In the genomic region with DNA sequence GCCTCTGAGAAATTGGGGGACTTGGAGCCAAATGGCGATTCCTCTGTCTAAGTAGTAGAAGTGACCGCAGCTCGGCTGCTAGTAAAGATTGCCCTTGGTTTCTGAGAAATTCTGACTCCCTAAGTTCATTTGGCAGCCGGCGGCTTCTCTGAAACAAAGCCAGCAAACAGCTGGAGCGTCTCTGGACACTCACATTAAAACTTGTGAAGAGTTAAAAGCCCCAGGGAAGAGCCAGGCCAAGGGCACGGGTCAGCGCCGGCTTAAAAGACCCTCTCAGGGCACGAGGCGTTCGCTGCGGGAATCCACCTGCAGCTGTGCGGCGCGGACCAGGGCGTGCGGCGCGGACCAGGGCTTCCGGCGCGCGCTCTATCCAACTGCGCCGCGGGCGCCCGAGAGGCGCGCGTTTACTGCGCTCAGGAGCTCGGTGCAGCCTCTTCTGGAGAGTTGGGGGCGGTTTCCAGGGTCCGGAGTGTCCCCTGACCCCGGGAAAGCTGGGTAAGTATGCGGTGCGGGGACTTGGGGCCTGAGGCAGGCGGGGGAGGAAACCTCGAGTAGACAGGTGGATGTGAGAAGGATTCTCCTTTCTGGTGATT, we compare ENCODE assay signal across 14 cellular contexts. TPM values are rescaled to one million over a fixed set of nuclear protein-coding genes. Genes with fewer than 3 reads are reported as not detected.
DNase-seq lines count a peak whose midpoint lies in the region; ATAC-seq and TF ChIP-seq lines count a peak whose summit lies in the region.
"Had no signal": no experiment of that assay in that cellular context is flagged by ENCODE, and none has a peak within 500 bp of the region (broad histone marks: within the 10 kb centered on the region; RNA-seq: fewer than 3 reads in every experiment).

A gene with protein sequence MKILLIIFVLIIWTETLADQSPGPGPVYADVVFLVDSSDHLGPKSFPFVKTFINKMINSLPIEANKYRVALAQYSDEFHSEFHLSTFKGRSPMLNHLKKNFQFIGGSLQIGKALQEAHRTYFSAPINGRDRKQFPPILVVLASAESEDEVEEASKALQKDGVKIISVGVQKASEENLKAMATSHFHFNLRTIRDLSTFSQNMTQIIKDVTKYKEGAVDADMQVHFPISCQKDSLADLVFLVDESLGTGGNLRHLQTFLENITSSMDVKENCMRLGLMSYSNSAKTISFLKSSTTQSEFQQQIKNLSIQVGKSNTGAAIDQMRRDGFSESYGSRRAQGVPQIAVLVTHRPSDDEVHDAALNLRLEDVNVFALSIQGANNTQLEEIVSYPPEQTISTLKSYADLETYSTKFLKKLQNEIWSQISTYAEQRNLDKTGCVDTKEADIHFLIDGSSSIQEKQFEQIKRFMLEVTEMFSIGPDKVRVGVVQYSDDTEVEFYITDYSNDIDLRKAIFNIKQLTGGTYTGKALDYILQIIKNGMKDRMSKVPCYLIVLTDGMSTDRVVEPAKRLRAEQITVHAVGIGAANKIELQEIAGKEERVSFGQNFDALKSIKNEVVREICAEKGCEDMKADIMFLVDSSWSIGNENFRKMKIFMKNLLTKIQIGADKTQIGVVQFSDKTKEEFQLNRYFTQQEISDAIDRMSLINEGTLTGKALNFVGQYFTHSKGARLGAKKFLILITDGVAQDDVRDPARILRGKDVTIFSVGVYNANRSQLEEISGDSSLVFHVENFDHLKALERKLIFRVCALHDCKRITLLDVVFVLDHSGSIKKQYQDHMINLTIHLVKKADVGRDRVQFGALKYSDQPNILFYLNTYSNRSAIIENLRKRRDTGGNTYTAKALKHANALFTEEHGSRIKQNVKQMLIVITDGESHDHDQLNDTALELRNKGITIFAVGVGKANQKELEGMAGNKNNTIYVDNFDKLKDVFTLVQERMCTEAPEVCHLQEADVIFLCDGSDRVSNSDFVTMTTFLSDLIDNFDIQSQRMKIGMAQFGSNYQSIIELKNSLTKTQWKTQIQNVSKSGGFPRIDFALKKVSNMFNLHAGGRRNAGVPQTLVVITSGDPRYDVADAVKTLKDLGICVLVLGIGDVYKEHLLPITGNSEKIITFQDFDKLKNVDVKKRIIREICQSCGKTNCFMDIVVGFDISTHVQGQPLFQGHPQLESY (N-terminal part only) (plus strand): TSS at position 186 of the 593 bp plus-strand sequence. CDS start 27,967 bp downstream, outside the sequence.

- TF ChIP-seq CTCF in brain (conservative IDR thresholded peaks at IDR 0.05): no peak
- TF ChIP-seq CTCF in testis (IDR thresholded peaks at IDR 0.05): no peak

- no peak within 1 kb of the TSS for H3K27ac ChIP-seq in testis
- H3K27ac ChIP-seq: prostate gland had no signal

- H3K4me3 Mint-ChIP-seq in activated T-cell treated with anti-CD3 and anti-CD28 coated beads, Interleukin-2, amount 50 U/mL, for 72 hours: peak within 1 kb of the TSS; percentile 31 to 60
- peak within 1 kb of the TSS in 4 of 5 experiments; percentile 39 to 74 (median 52) for H3K4me3 Mint-ChIP-seq in brain

- 0 to 2% methylated on average over 5 to 20 of the region's 41 CpGs for WGBS in testis, 2 donors

- H3K4me1 ChIP-seq in testis: peaks cover 3% of the 10 kb centered on the region
- H3K4me1 ChIP-seq: prostate gland had no signal

- H3K27me3 ChIP-seq in testis: no peaks in the 10 kb centered on the region

- H3K9me3 ChIP-seq in testis: no peaks in the 10 kb centered on the region
- H3K9me3 ChIP-seq: prostate gland had no signal

- no peaks in the 10 kb centered on the region for H3K36me3 Mint-ChIP-seq in activated T-cell treated with anti-CD3 and anti-CD28 coated beads, Interleukin-2, amount 50 U/mL, for 72 hours (ENCODE audit: insufficient read depth in 2 of 2)
- no peaks in the 10 kb centered on the region for H3K36me3 Mint-ChIP-seq in brain

- ATAC-seq in activated T-cell treated with anti-CD3 and anti-CD28 coated beads, Interleukin-2, amount 50 U/mL, for 72 hours (replicated peaks in 1 of 2): peak in 1 of 2 donors; percentile 32
- no peak for ATAC-seq in left lobe of liver
- ATAC-seq in GM21447 (IDR thresholded peaks at IDR 0.05; ENCODE audit: unreplicated experiment): no peak

- DNase-seq in activated T-cell treated with anti-CD3 and anti-CD28 coated beads, Interleukin-2, amount 50 U/mL, for 72 hours: no peak
- DNase-seq in activated T-cell treated with anti-CD3 and anti-CD28 coated beads, Interleukin-2, amount 50 U/mL, for 48 hours: no peak
- DNase-seq in iPS-NIHi7 (ENCODE audit: extremely low spot score) (peak; percentile 44), testis (peak; percentile 25), left lobe of liver (ENCODE audit: low spot score) (no peak), SW480 (ENCODE audit: low spot score) (no peak)
- DNase-seq: activated CD8-positive, alpha-beta memory T cell treated with anti-CD3 and anti-CD28 coated beads, Interleukin-2, amount 50 U/mL, for 4 hours; NCI-H187 treated with DMSO at 0.1 percent for 48 hours; T1000 had no signal

- no peak within 1 kb of the TSS for H3K27ac Mint-ChIP-seq in activated T-cell treated with anti-CD3 and anti-CD28 coated beads, Interleukin-2, amount 50 U/mL, for 72 hours
- H3K27ac Mint-ChIP-seq in brain: no peak within 1 kb of the TSS

- H3K4me3 ChIP-seq in testis: peak within 1 kb of the TSS; percentile 17 to 50
- H3K4me3 ChIP-seq: prostate gland had no signal

- H3K36me3 ChIP-seq in testis (ENCODE audit: low read depth, missing control alignments): no peaks in the 10 kb centered on the region
- H3K36me3 ChIP-seq: prostate gland had no signal

- H3K27me3 Mint-ChIP-seq in activated T-cell treated with anti-CD3 and anti-CD28 coated beads, Interleukin-2, amount 50 U/mL, for 72 hours (ENCODE audit: low read depth): peaks cover 45% of the 10 kb centered on the region
- peaks cover 53% of the 10 kb centered on the region for H3K27me3 Mint-ChIP-seq in brain

- no peak for TF ChIP-seq POLR2A in testis (IDR thresholded peaks at IDR 0.05)

- H3K4me1 Mint-ChIP-seq in activated T-cell treated with anti-CD3 and anti-CD28 coated beads, Interleukin-2, amount 50 U/mL, for 72 hours (ENCODE audit: low read depth): peaks cover 12% of the 10 kb centered on the region
- H3K4me1 Mint-ChIP-seq in brain: no peaks in the 10 kb centered on the region

- peaks cover 0 to 3% of the 10 kb centered on the region in 2 donors for H3K9me3 Mint-ChIP-seq in activated T-cell treated with anti-CD3 and anti-CD28 coated beads, Interleukin-2, amount 50 U/mL, for 72 hours
- H3K9me3 Mint-ChIP-seq in brain: peaks cover 0 to 2% (median 0%) of the 10 kb centered on the region in 5 experiments

- intact Hi-C loops in testis (cut with DNase I; ENCODE audit: low total_unique reads): no loop called here

RNA-seq across cellular contexts. Expression of the gene that starts here (rescaled TPM):
- total RNA-seq in activated T-cell treated with anti-CD3 and anti-CD28 coated beads, Interleukin-2, amount 50 U/mL, for 72 hours: not detected
- polyA plus RNA-seq in brain (ENCODE audit: insufficient read depth, low read depth, low replicate concordance) (not detected), testis (ENCODE audit: insufficient read depth, low read depth, low replicate concordance) (2.6 TPM)
- total RNA-seq in testis (1 to 10 TPM; 1.5 to 2.0 TPM), left lobe of liver (not detected)
- total RNA-seq: G401, kidney epithelial cell had no signal

Comparison
In these comparisons a context has a peak if more than half of its experiments do, and no peak if none do; other contexts are left out.
1. DNase-seq: peak in iPS-NIHi7 (single experiment) and testis (single experiment); none in activated T-cell treated with anti-CD3 and anti-CD28 coated beads, Interleukin-2, amount 50 U/mL, for 72 hours (0 of 2), activated T-cell treated with anti-CD3 and anti-CD28 coated beads, Interleukin-2, amount 50 U/mL, for 48 hours (0 of 2), left lobe of liver (single experiment) and SW480 (single experiment).